Comparison of ENCODE assay signal across 8 cellular contexts in genomic region chr7:727806-728460, GRCh38. TPM values are rescaled to one million over a fixed set of nuclear protein-coding genes. Genes with fewer than 3 reads are reported as not detected.
A peak's percentile ranks its signal among the peaks of the same experiment; 100 is the strongest.
DNase-seq lines count a peak whose midpoint lies in the region; ATAC-seq and TF ChIP-seq lines count a peak whose summit lies in the region.
"Had no signal": no experiment of that assay in that cellular context is flagged by ENCODE, and none has a peak within 500 bp of the region (broad histone marks: within the 10 kb centered on the region; RNA-seq: fewer than 3 reads in every experiment).

No MANE protein-coding gene starts in this region.

- H3F3A ChIP-seq in SK-N-SH (replicated peaks; ENCODE audit: insufficient read depth): no peaks in the 10 kb centered on the region

- H3K9ac ChIP-seq in SK-N-SH: peak overlapping the region; percentile 31

- DNase-seq in SK-N-SH (peak; percentile 82), foreskin fibroblast (peak; percentile 31 to 69), SIG-M5 treated with dmso at 0.1 percent for 504 hours (lab: John Stamatoyannopoulos, UW; ENCODE audit: unreplicated experiment) (no peak)
- DNase-seq: hypothalamus had no signal

- H3K79me2 ChIP-seq in SK-N-SH (ENCODE audit: insufficient read depth): peaks cover 66% of the 10 kb centered on the region; the same call in 1 of the 2 replicates

- no peaks in the 10 kb centered on the region for H3K27me3 ChIP-seq in SK-N-SH (ENCODE audit: insufficient read depth)

- H3K9me3 ChIP-seq in SK-N-SH: no peaks in the 10 kb centered on the region

- no peak overlapping the region for H2AFZ ChIP-seq in SK-N-SH (ENCODE audit: low read depth)

- peaks cover 7 to 25% of the 10 kb centered on the region in 2 experiments; a peak in 3 of 4 replicates for H3K4me1 ChIP-seq in SK-N-SH (ENCODE audit: control insufficient read depth in 1 of 2, insufficient read depth in 2 of 2, low read depth in 1 of 2, low read length in 1 of 2)

- H3K4me3 ChIP-seq in GM12875 (ENCODE audit: low read depth, low read length): peak overlapping the region; percentile 61
- H3K4me3 ChIP-seq in SK-N-SH (ENCODE audit: low read depth in 2 of 2, low read length in 1 of 2): peak overlapping the region; percentile 66 to 83
- H3K4me3 ChIP-seq in foreskin fibroblast (ENCODE audit: low read depth in 1 of 2, low read length in 2 of 2): peak overlapping the region; percentile 43 to 54
- H3K4me3 ChIP-seq in skin epidermis: peak overlapping the region in 6 of 7 experiments; percentile 71 to 97 (median 92)

- H4K20me1 ChIP-seq in SK-N-SH (ENCODE audit: insufficient read depth): no peaks in the 10 kb centered on the region

- peak; percentile 35; the same call in 1 of the 2 replicates for TF ChIP-seq RAD21 in SK-N-SH (IDR thresholded peaks at IDR 0.05; ENCODE audit: low read length)

- peak overlapping the region; percentile 90 for H3K4me2 ChIP-seq in SK-N-SH

- no peak for TF ChIP-seq EP300 in SK-N-SH (IDR thresholded peaks at IDR 0.05; ENCODE audit: borderline replicate concordance in 1 of 2, low read depth in 1 of 2, low read length in 1 of 2)

- no peak for ATAC-seq in HG02885 (IDR thresholded peaks at IDR 0.05; ENCODE audit: poor library complexity, unreplicated experiment)
- no peak for ATAC-seq in HG03135 (IDR thresholded peaks at IDR 0.05; ENCODE audit: unreplicated experiment)

- CTCF ChIA-PET in SK-N-SH (lab: Yijun Ruan, JAX): interaction anchor here (1.3 to 1.7 kb wide), 6 partner anchors 8 to 406 kb away, joined by 4 to 10 read pairs (median 5); no protein-coding TSS in a partner anchor

- H3K9me2 ChIP-seq in SK-N-SH: no peaks in the 10 kb centered on the region

- H3K27ac ChIP-seq in SK-N-SH (ENCODE audit: low read depth in 2 of 2, low read length in 1 of 2) (peak overlapping the region in 1 of 2 experiments; percentile 76; a peak in 2 of 4 replicates), skin epidermis (peak overlapping the region in 7 of 21 experiments; percentile 20 to 93 (median 51))

- H3K36me3 ChIP-seq in SK-N-SH (replicated peaks in 1 of 2; ENCODE audit: control insufficient read depth in 1 of 2, insufficient read depth in 2 of 2, low read length in 1 of 2): peaks cover 8 to 42% of the 10 kb centered on the region in 2 experiments

- WGBS in SK-N-SH (ENCODE audit: low lambda C conversion rate): 12% methylated on average over 21 of the region's 21 CpGs

- TF ChIP-seq CTCF in GM12875 (IDR thresholded peaks at IDR 0.05; ENCODE audit: borderline replicate concordance, insufficient read depth, low read depth, low read length): no peak
- no peak for TF ChIP-seq CTCF in SK-N-SH (IDR thresholded peaks at IDR 0.05)
- TF ChIP-seq CTCF in foreskin fibroblast (IDR thresholded peaks at IDR 0.05; ENCODE audit: low read depth, low read length): no peak

- POLR2A ChIA-PET in SK-N-SH (lab: Yijun Ruan, JAX): interaction anchor here (1.0 to 2.0 kb wide), 5 partner anchors 9 to 63 kb away, joined by 3 to 25 read pairs (median 4); no protein-coding TSS in a partner anchor

TF ChIP-seq in SK-N-SH, 30 proteins besides CTCF, POLR2A, EP300 and RAD21:
- TF ChIP-seq TAF1 (IDR thresholded peaks at IDR 0.05; ENCODE audit: borderline replicate concordance, low read depth, low read length) (no peak), FOSL2 (IDR thresholded peaks at IDR 0.05; ENCODE audit: borderline replicate concordance, low read depth) (no peak), SMC3 (IDR thresholded peaks at IDR 0.05; ENCODE audit: low read depth, low read length) (peak; percentile 12; the same call in 1 of the 2 replicates), MAX (IDR thresholded peaks at IDR 0.05; ENCODE audit: low read depth) (0 out of 2 replicates have a peak, but pooled peaks have one; percentile 19)

RNA-seq across cellular contexts. Expression of gene PRKAR1B, which starts 0.9 kb away (rescaled TPM):
- 50.5 and 63.7 TPM in 2 replicates for polyA plus RNA-seq in SK-N-SH (2012; rRNA removed)
- polyA plus RNA-seq in SK-N-SH (2012; cell fraction: cytosol; rRNA removed): 43.8 and 69.6 TPM in 2 replicates
- polyA plus RNA-seq in SK-N-SH (2012; cell fraction: nucleus; rRNA removed): 55.8 and 70.9 TPM in 2 replicates

RNA-seq across cellular contexts. Expression of gene DNAAF5, which starts 1.4 kb away (rescaled TPM):
- 51.8 and 58.5 TPM in 2 replicates for polyA plus RNA-seq in SK-N-SH (2012; rRNA removed)
- polyA plus RNA-seq in SK-N-SH (2012; cell fraction: cytosol; rRNA removed): 29.0 and 41.8 TPM in 2 replicates
- polyA plus RNA-seq in SK-N-SH (2012; cell fraction: nucleus; rRNA removed): 74.3 and 79.4 TPM in 2 replicates
